12 cellular contexts compared by ENCODE assay signal in genomic region chr17:57862990-57863667, GRCh38. TPM values are rescaled to one million over a fixed set of nuclear protein-coding genes. Genes with fewer than 3 reads are reported as not detected.
DNase-seq lines count a peak whose midpoint lies in the region; ATAC-seq, FAIRE-seq and TF ChIP-seq lines count a peak whose summit lies in the region.
"Had no signal": no experiment of that assay in that cellular context is flagged by ENCODE, and none has a peak within 500 bp of the region (broad histone marks: within the 10 kb centered on the region; RNA-seq: fewer than 3 reads in every experiment).

No MANE protein-coding gene starts in this region.

- H3K4me1 ChIP-seq in HEK293 (ENCODE audit: control insufficient read depth, insufficient read depth, low read length) (peaks cover 6% of the 10 kb centered on the region; the same call in 1 of the 2 replicates), K562 (replicated peaks in 1 of 2; ENCODE audit: control insufficient read depth in 2 of 2, insufficient read depth in 2 of 2, low read length in 2 of 2) (peaks cover 11 to 34% of the 10 kb centered on the region in 2 experiments)

- no peaks in the 10 kb centered on the region for H3K79me2 ChIP-seq in K562 (ENCODE audit: control insufficient read depth, insufficient read depth, low read length)

- DNase-seq in K562 (ENCODE audit: extremely low read depth in 1 of 4, low spot score in 3 of 4) (peak in 2 of 4 experiments; percentile 38 to 79), left kidney (ENCODE audit: low read depth, low spot score) (peak; percentile 51)
- DNase-seq: activated CD8-positive, alpha-beta memory T cell treated with anti-CD3 and anti-CD28 coated beads, Interleukin-2, amount 10 ng/mL, durations not matched to agents 7 days and 5 days; activated naive CD8-positive, alpha-beta T cell treated with anti-CD3 and anti-CD28 coated beads, Interleukin-2, amount 10 ng/mL, durations not matched to agents 7 days and 5 days; dermis blood vessel endothelial cell; DMS153; stimulated activated CD4-positive, alpha-beta T cell treated with anti-CD3 and anti-CD28 coated beads, Interleukin-4, amount 100 ng/mL, for 4 hours had no signal

- peaks cover 0 to 8% of the 10 kb centered on the region in 2 experiments; a peak in 2 of 3 replicates for H3K36me3 ChIP-seq in HEK293 (ENCODE audit: control insufficient read depth in 2 of 2, insufficient read depth in 1 of 2, low read length in 2 of 2)
- H3K36me3 ChIP-seq in K562 (ENCODE audit: control insufficient read depth, insufficient read depth, low read length): no peaks in the 10 kb centered on the region

- H3K27me3 ChIP-seq in K562 (ENCODE audit: control insufficient read depth in 2 of 2, insufficient read depth in 2 of 2, low read length in 2 of 2): peaks cover 0 to 8% of the 10 kb centered on the region in 2 experiments; a peak in 1 of 5 replicates

- FAIRE-seq in K562 (lab: Jason Lieb, UNC): no peak

- intact Hi-C loops in K562 (cut with micrococcal nuclease): no loop called here

- H3K9me3 ChIP-seq in HEK293 (ENCODE audit: control insufficient read depth, insufficient read depth, low read depth, low read length): no peaks in the 10 kb centered on the region
- H3K9me3 ChIP-seq in K562 (replicated peaks; ENCODE audit: control insufficient read depth, insufficient read depth, low read depth, low read length): no peaks in the 10 kb centered on the region

- ATAC-seq in K562 (peak; percentile 51), GM21619 (IDR thresholded peaks at IDR 0.05; ENCODE audit: unreplicated experiment) (no peak), HG03175 (IDR thresholded peaks at IDR 0.05; ENCODE audit: unreplicated experiment) (no peak), GM21576 (IDR thresholded peaks at IDR 0.05; ENCODE audit: unreplicated experiment) (no peak)
- ATAC-seq: activated CD8-positive, alpha-beta memory T cell treated with anti-CD3 and anti-CD28 coated beads, Interleukin-2, amount 10 ng/mL, durations not matched to agents 7 days and 5 days had no signal

- in situ Hi-C loops in K562 (cut with MboI): no loop called here

- no peak overlapping the region for H3K4me3 ChIP-seq in HEK293 (ENCODE audit: low read depth, low read length)
- peak overlapping the region; percentile 3; the same call in 1 of the 2 replicates for H3K4me3 ChIP-seq in K562

- H3K27ac ChIP-seq in HEK293 (ENCODE audit: extremely low read depth, low read depth, low read length): no peak overlapping the region
- H3K27ac ChIP-seq in K562 (ENCODE audit: extremely low read depth, low read depth, low read length): no peak overlapping the region
- peak overlapping the region; percentile 83 for H3K27ac ChIP-seq in temporal lobe (ENCODE audit: low read depth, low read length)

- no peak overlapping the region for H3K9ac ChIP-seq in K562 (ENCODE audit: insufficient read depth in 1 of 2, low read depth in 2 of 2, low read length in 2 of 2)

- POLR2A ChIA-PET in HEK293 (lab: Yijun Ruan, JAX) (interaction anchor here (0.7 to 2.6 kb wide), 5 partner anchors 12 to 144 kb away, joined by 3 to 10 read pairs (median 6); partner anchors contain the start of genes MRPS23 and SRSF1), K562 (lab: Yijun Ruan, JAX) (interaction anchor here (1.0 to 1.4 kb wide), 2 partner anchors 12 to 136 kb away, joined by 3 to 5 read pairs; no protein-coding TSS in a partner anchor)

- no TSS peak for BruUV-seq in K562 (replicated peaks; lab: Mats Ljungman, UMichigan)

- WGBS in K562 (ENCODE audit: insufficient coverage, low coverage, missing lambda C conversion rate): 42% methylated on average over 8 of the region's 11 CpGs

- TF ChIP-seq CTCF in HEK293 (tag by site-specific recombination; IDR thresholded peaks at IDR 0.05) (no peak), K562 (IDR thresholded peaks at IDR 0.05 in 2 of 3, conservative IDR thresholded peaks at IDR 0.05 in 1 of 3; ENCODE audit: insufficient read depth in 2 of 3, low read depth in 1 of 3, low read length in 3 of 3) (no peak)

- no peak for TF ChIP-seq EP300 in K562 (IDR thresholded peaks at IDR 0.05; ENCODE audit: low read length)

- no peaks in the 10 kb centered on the region for H3K9me1 ChIP-seq in K562 (ENCODE audit: control insufficient read depth, insufficient read depth, low read length)

- no peak for TF ChIP-seq RAD21 in K562 (CRISPR knock-in tag; conservative IDR thresholded peaks at IDR 0.05 in 1 of 2, IDR thresholded peaks at IDR 0.05 in 1 of 2)

- CTCF ChIA-PET in HEK293 (lab: Yijun Ruan, JAX) (interaction anchor here (1.2 to 17.6 kb wide), 2 partner anchors 12 to 133 kb away, joined by 3 to 434 read pairs; partner anchors contain the start of gene VEZF1), K562 (lab: Yijun Ruan, JAX; ENCODE audit: low intra/inter-chr PET ratio) (interaction anchor here (0.7 kb wide), 1 partner anchor 132 kb away, joined by 3 read pairs; no protein-coding TSS in a partner anchor)

- H3K4me2 ChIP-seq in K562 (ENCODE audit: insufficient read depth, low read length): no peak overlapping the region; the same call in 1 of the 2 replicates

- H2AFZ ChIP-seq in K562 (ENCODE audit: low read depth, low read length): 0 out of 2 replicates have a peak overlapping the region, but pooled peaks have one; percentile 44

- H4K20me1 ChIP-seq in K562 (replicated peaks; ENCODE audit: control insufficient read depth, insufficient read depth, low read length): no peaks in the 10 kb centered on the region

- TF ChIP-seq POLR2A in K562 (conservative IDR thresholded peaks at IDR 0.05): no peak

TF ChIP-seq in HEK293, 187 proteins besides CTCF, POLR2A, EP300 and RAD21:
- peak; percentile 78 for TF ChIP-seq ZNF449 (tag by site-specific recombination; IDR thresholded peaks at IDR 0.05)
- TF ChIP-seq EGR2 (tag by site-specific recombination; IDR thresholded peaks at IDR 0.05; ENCODE audit: low read depth): peak; percentile 72
- TF ChIP-seq ZFHX2 (tag by site-specific recombination; conservative IDR thresholded peaks at IDR 0.05): peak; percentile 51; the same call in 1 of the 2 replicates
- no peak for TF ChIP-seq ZNF530 (tag by site-specific recombination; IDR thresholded peaks at IDR 0.05; ENCODE audit: low read depth)

TF ChIP-seq in K562, 482 proteins besides CTCF, POLR2A, EP300 and RAD21 (continues in another document):
- TF ChIP-seq NFYB (IDR thresholded peaks at IDR 0.05; ENCODE audit: extremely low read depth, insufficient read length) (peak; percentile 29), XRCC4 (IDR thresholded peaks at IDR 0.05; ENCODE audit: extremely low read depth, insufficient read depth, insufficient read length) (no peak), BRF2 (IDR thresholded peaks at IDR 0.05; ENCODE audit: borderline replicate concordance, insufficient read depth, insufficient read length) (no peak), TEAD1 (CRISPR knock-in tag; IDR thresholded peaks at IDR 0.05) (no peak), NR4A1 (CRISPR knock-in tag; IDR thresholded peaks at IDR 0.05) (no peak), NR4A1 (tag; IDR thresholded peaks at IDR 0.05) (no peak)
- TF ChIP-seq, protein P1, sequence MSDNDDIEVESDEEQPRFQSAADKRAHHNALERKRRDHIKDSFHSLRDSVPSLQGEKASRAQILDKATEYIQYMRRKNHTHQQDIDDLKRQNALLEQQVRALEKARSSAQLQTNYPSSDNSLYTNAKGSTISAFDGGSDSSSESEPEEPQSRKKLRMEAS (CRISPR knock-in tag; IDR thresholded peaks at IDR 0.05): no peak

RNA-seq across cellular contexts. Expression of gene MRPS23, which starts 13.3 kb away (rescaled TPM):
- total RNA-seq in K562 (2011; cell fraction: chromatin; rRNA removed; ENCODE audit: low replicate concordance): 21.2 and 27.1 TPM in 2 replicates
- 25.8 and 32.0 TPM in 2 replicates for total RNA-seq in K562 (2011; cell fraction: nucleolus; rRNA removed)
- 25.9 and 39.0 TPM in 2 replicates for total RNA-seq in K562 (2011; cell fraction: nucleoplasm; rRNA removed)
- total RNA-seq in K562 (2014; rRNA removed) (59.1 and 83.0 TPM in 2 replicates), K562 (2014; rRNA removed; fragmentation: Illumina TruSeq; extraction: Trizol) (109 and 125 TPM in 2 replicates), K562 (2015; rRNA removed; fragmentation: Illumina TruSeq; extraction: Trizol) (98.8 and 100.0 TPM in 2 replicates), K562 (2021) (91.4 and 96.4 TPM in 2 replicates), temporal lobe (17.7 TPM)
- polyA plus RNA-seq in K562 (2011; rRNA removed) (63.6 and 79.0 TPM in 2 replicates), K562 (2014; fragmentation: Illumina TruSeq; extraction: Trizol) (92.9 and 114 TPM in 2 replicates), K562 (2014; fragmentation: Nextera tagmentation; extraction: Ambion mirVana) (100 to 1,000 TPM; 233 to 298 TPM), K562 (2014; rRNA removed) (105 and 127 TPM in 2 replicates)
- 45.9 and 48.1 TPM in 2 replicates for polyA plus RNA-seq in K562 (2011; cell fraction: cytosol; rRNA removed)
- 25.2 and 27.4 TPM in 2 replicates for polyA plus RNA-seq in K562 (2011; cell fraction: nucleus; rRNA removed)
- 77.9 and 112 TPM in 2 replicates for polyA plus RNA-seq in K562 (2012)
- polyA minus RNA-seq in K562 (2011; rRNA and poly(A)+ RNA removed): 31.4 and 34.5 TPM in 2 replicates
- 10.7 and 18.7 TPM in 2 replicates for polyA minus RNA-seq in K562 (2011; cell fraction: cytosol; rRNA and poly(A)+ RNA removed)
- polyA minus RNA-seq in K562 (2011; cell fraction: nucleus; rRNA and poly(A)+ RNA removed): 17.2 and 32.8 TPM in 2 replicates

Comparison
In these comparisons a context has a peak if more than half of its experiments do, and no peak if none do; other contexts are left out.
1. Of the 44 proteins assayed by ChIP-seq in both K562 and HEK293: peak only in K562: none; only in HEK293: ZNF449; in both: none; in neither: 43.